Comparison of ENCODE assay signal across 9 cellular contexts in genomic region chr12:54017845-54018607, GRCh38. TPM values are rescaled to one million over a fixed set of nuclear protein-coding genes. Genes with fewer than 3 reads are reported as not detected.
DNase-seq lines count a peak whose midpoint lies in the region; ATAC-seq and TF ChIP-seq lines count a peak whose summit lies in the region.
"Had no signal": no experiment of that assay in that cellular context is flagged by ENCODE, and none has a peak within 500 bp of the region (broad histone marks: within the 10 kb centered on the region; RNA-seq: fewer than 3 reads in every experiment).

No MANE protein-coding gene starts in this region.

- intact Hi-C loops in Right ventricle myocardium inferior (cut with DNase I): no loop called here

- H3K4me1 ChIP-seq in KMS-11 (ENCODE audit: low read depth, poor library complexity, severe bottlenecking): peaks cover 17% of the 10 kb centered on the region

- H3K9me3 Mint-ChIP-seq in type B pancreatic cell: no peaks in the 10 kb centered on the region

- H3K36me3 Mint-ChIP-seq in type B pancreatic cell: peaks cover 4% of the 10 kb centered on the region

- H3K27ac Mint-ChIP-seq in type B pancreatic cell: peak overlapping the region; percentile 77

- TF ChIP-seq CTCF in KMS-11 (conservative IDR thresholded peaks at IDR 0.05; ENCODE audit: low read depth, low read length) (no peak), RWPE1 (conservative IDR thresholded peaks at IDR 0.05; ENCODE audit: low read depth) (no peak), type B pancreatic cell (conservative IDR thresholded peaks at IDR 0.05) (no peak)

- peak overlapping the region; percentile 49; the same call in 1 of the 2 replicates for H3K9ac ChIP-seq in KMS-11

- no peak overlapping the region for H3K27ac ChIP-seq in KMS-11
- H3K27ac ChIP-seq in RWPE1: peak overlapping the region; percentile 64

- peak overlapping the region; percentile 41 for H3K4me3 ChIP-seq in KMS-11 (IDR thresholded peaks at IDR 0.05; ENCODE audit: insufficient read depth, low read depth, low read length)

- H3K4me2 ChIP-seq in KMS-11: peak overlapping the region; percentile 96

- ATAC-seq in GM21619 (IDR thresholded peaks at IDR 0.05; ENCODE audit: unreplicated experiment) (peak; percentile 67), Right ventricle myocardium inferior (peak; percentile 82)

- peak overlapping the region; percentile 99 for H2AFZ ChIP-seq in KMS-11 (ENCODE audit: low read depth)

- peak overlapping the region; percentile 86 for H3K4me3 Mint-ChIP-seq in type B pancreatic cell

- CTCF ChIA-PET in RWPE1 (lab: Yijun Ruan, JAX): interaction anchor here (0.5 to 2.6 kb wide), 6 partner anchors 9 to 183 kb away, joined by 3 to 15 read pairs (median 6); partner anchors contain the start of genes HOXC5 and HOXC8

- peaks cover 85% of the 10 kb centered on the region for H3K27me3 ChIP-seq in KMS-11 (ENCODE audit: insufficient read depth, low read depth)

- peaks cover 19% of the 10 kb centered on the region for H3K4me1 Mint-ChIP-seq in type B pancreatic cell (ENCODE audit: unreplicated experiment)

- peaks cover 91% of the 10 kb centered on the region for H3K27me3 Mint-ChIP-seq in type B pancreatic cell

- DNase-seq in DMS79 treated with DMSO at 0.1 percent for 48 hours (lab: John Stamatoyannopoulos, UW): peak; percentile 71
- DNase-seq in RWPE1 (ENCODE audit: low spot score): peak; percentile 95
- peak; percentile 56 for DNase-seq in activated gamma-delta T cell treated with anti-CD3 and anti-CD28 coated beads, Interleukin-2, amount 50 U/mL, for 16 hours (ENCODE audit: low read depth)
- DNase-seq in Right ventricle myocardium inferior (ENCODE audit: missing footprints): peak; percentile 82
- peak; percentile 42 for DNase-seq in pons (ENCODE audit: low spot score)
- no peak for DNase-seq in type B pancreatic cell (ENCODE audit: extremely low spot score, unreplicated experiment)

- H3K36me3 ChIP-seq in KMS-11 (ENCODE audit: insufficient read depth): no peaks in the 10 kb centered on the region

- POLR2A ChIA-PET in RWPE1 (lab: Yijun Ruan, JAX; ENCODE audit: low non-redundant PET): interaction anchor here (0.6 to 0.7 kb wide), 3 partner anchors 21 to 382 kb away, joined by 3 to 10 read pairs (median 6); no protein-coding TSS in a partner anchor

- H4K20me1 ChIP-seq in KMS-11 (ENCODE audit: insufficient read depth): no peaks in the 10 kb centered on the region

- no peaks in the 10 kb centered on the region for H3K79me2 ChIP-seq in KMS-11 (ENCODE audit: insufficient read depth, low read depth)

RNA-seq across cellular contexts. Expression of gene HOXC8, which starts 9.2 kb away (rescaled TPM):
- not detected for total RNA-seq in Right ventricle myocardium inferior
- total RNA-seq in type B pancreatic cell (ENCODE audit: low replicate concordance): 0.77 and 1.5 TPM in 2 replicates
- total RNA-seq: pulmonary artery endothelial cell had no signal

RNA-seq across cellular contexts. Expression of gene HOXC6, which starts 10.2 kb away (rescaled TPM):
- total RNA-seq in Right ventricle myocardium inferior (0.41 TPM), type B pancreatic cell (ENCODE audit: low replicate concordance) (4.8 and 23.0 TPM in 2 replicates)
- total RNA-seq: pulmonary artery endothelial cell had no signal

RNA-seq across cellular contexts. Expression of gene HOXC5, which starts 14.8 kb away (rescaled TPM):
- total RNA-seq in Right ventricle myocardium inferior (not detected), type B pancreatic cell (ENCODE audit: low replicate concordance) (1.9 and 56.9 TPM in 2 replicates)
- total RNA-seq: pulmonary artery endothelial cell had no signal

RNA-seq across cellular contexts. Expression of gene HOXC9, which starts 18.1 kb away (rescaled TPM):
- total RNA-seq in Right ventricle myocardium inferior: not detected
- 0.27 and 0.36 TPM in 2 replicates for total RNA-seq in type B pancreatic cell (ENCODE audit: low replicate concordance)
- total RNA-seq: pulmonary artery endothelial cell had no signal

RNA-seq across cellular contexts. Expression of gene HOXC10, which starts 33.1 kb away (rescaled TPM):
- not detected for total RNA-seq in Right ventricle myocardium inferior
- not detected in 2 replicates for total RNA-seq in type B pancreatic cell (ENCODE audit: low replicate concordance)
- total RNA-seq: pulmonary artery endothelial cell had no signal
